ENCODE assay signal across 16 cellular contexts in the genomic region with DNA sequence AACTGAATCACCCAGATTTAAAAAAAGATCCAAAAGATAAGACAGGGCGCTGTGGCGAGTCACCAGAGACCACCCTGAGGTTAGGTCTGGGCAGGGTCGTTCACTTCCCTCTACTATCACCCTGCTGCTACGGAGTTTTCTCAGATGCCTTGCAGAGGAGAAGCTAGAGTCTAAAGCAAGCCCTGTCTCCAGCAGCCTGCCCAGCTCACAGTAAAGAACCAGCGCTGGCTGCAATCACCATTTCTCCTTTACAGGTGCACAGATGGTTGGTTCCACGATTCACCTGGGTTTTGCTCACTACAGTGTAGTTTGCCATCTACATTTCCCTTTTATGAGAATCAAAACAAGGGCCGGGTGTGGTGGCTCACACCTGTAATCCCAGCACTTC.
DNase-seq lines count a peak whose midpoint lies in the region; ATAC-seq and TF ChIP-seq lines count a peak whose summit lies in the region.
"Had no signal": no experiment of that assay in that cellular context is flagged by ENCODE, and none has a peak within 500 bp of the region (broad histone marks: within the 10 kb centered on the region; RNA-seq: fewer than 3 reads in every experiment).

No MANE protein-coding gene starts in this region.

- no peak overlapping the region for H3K4me2 ChIP-seq in neuronal stem cell (ENCODE audit: insufficient read depth, low read length, poor library complexity, severe bottlenecking)
- H3K4me2 ChIP-seq: KMS-11 had no signal

- no peak overlapping the region for H3K4ac ChIP-seq in neuronal stem cell (ENCODE audit: low read length)

- H3K27ac ChIP-seq in right cardiac atrium (ENCODE audit: low read length), result no peak overlapping the region
- peak overlapping the region; percentile 97 for H3K27ac ChIP-seq in neuronal stem cell (replicated peaks; ENCODE audit: low read length)
- no peak overlapping the region for H3K27ac ChIP-seq in brain microvascular endothelial cell
- H3K27ac ChIP-seq: KMS-11 had no signal

- H3K4me1 ChIP-seq in right cardiac atrium (ENCODE audit: control insufficient read depth, insufficient read depth, low read length), result no peaks in the 10 kb centered on the region
- H3K4me1 ChIP-seq in neuronal stem cell (ENCODE audit: control insufficient read depth in 2 of 2, insufficient read depth in 1 of 2, low read depth in 1 of 2, low read length in 2 of 2), result peaks cover 32 to 33% of the 10 kb centered on the region in 2 donors
- H3K4me1 ChIP-seq: Caco-2 had no signal

- no peak for TF ChIP-seq CTCF in brain microvascular endothelial cell (IDR thresholded peaks at IDR 0.05; ENCODE audit: low read depth, low read length, missing control alignments)

- no peaks in the 10 kb centered on the region for H3K79me1 ChIP-seq in neuronal stem cell (ENCODE audit: low read depth, low read length)

- H2BK120ac ChIP-seq in neuronal stem cell (ENCODE audit: low read depth, low read length), result peak overlapping the region; percentile 3

- H3K9me3 ChIP-seq in right cardiac atrium (ENCODE audit: control insufficient read depth, low read length) (no peaks in the 10 kb centered on the region), neuronal stem cell (replicated peaks in 1 of 2; ENCODE audit: control insufficient read depth in 2 of 2, insufficient read depth in 1 of 2, low read depth in 1 of 2, low read length in 2 of 2) (no peaks in the 10 kb centered on the region)
- H3K9me3 ChIP-seq: Caco-2 had no signal

- H3K36me3 ChIP-seq in neuronal stem cell (replicated peaks in 1 of 2; ENCODE audit: control insufficient read depth in 2 of 2, insufficient read depth in 2 of 2, low read length in 2 of 2) (no peaks in the 10 kb centered on the region), brain microvascular endothelial cell (replicated peaks) (no peaks in the 10 kb centered on the region)

- no peak overlapping the region for H4K91ac ChIP-seq in neuronal stem cell (ENCODE audit: low read depth, low read length, poor library complexity)

- no peaks in the 10 kb centered on the region for H3K27me3 ChIP-seq in right cardiac atrium (ENCODE audit: control insufficient read depth, insufficient read depth)
- no peaks in the 10 kb centered on the region for H3K27me3 ChIP-seq in neuronal stem cell (ENCODE audit: control insufficient read depth in 3 of 3, insufficient read depth in 3 of 3, low read depth in 1 of 3, low read length in 3 of 3)
- peaks cover 1% of the 10 kb centered on the region for H3K27me3 ChIP-seq in brain microvascular endothelial cell (replicated peaks)

- no peak overlapping the region for H2BK12ac ChIP-seq in neuronal stem cell (ENCODE audit: low read length)

- H3K18ac ChIP-seq in neuronal stem cell (ENCODE audit: low read length), result peak overlapping the region; percentile 94

- H2AFZ ChIP-seq in neuronal stem cell (ENCODE audit: low read length), result no peak overlapping the region

- H3K4me3 ChIP-seq in right cardiac atrium (ENCODE audit: low read length) (no peak overlapping the region), neuronal stem cell (ENCODE audit: low read length in 2 of 2) (no peak overlapping the region), brain microvascular endothelial cell (ENCODE audit: low read depth, low read length) (no peak overlapping the region)
- H3K4me3 ChIP-seq: GM12878 had no signal

- WGBS in right cardiac atrium, result 64% methylated on average over 7 of the region's 7 CpGs
- WGBS in neuronal stem cell (ENCODE audit: extremely low coverage in 2 of 2, insufficient read length in 2 of 2, insufficient replicate concordance in 1 of 2), 2 donors, result no CpG with 5 or more reads among the region's 7 CpGs

- intact Hi-C loops in Right ventricle myocardium superior (cut with DNase I), result no loop called here
- intact Hi-C loops in right cardiac atrium (cut with DNase I), result no loop called here

- in situ Hi-C loops in brain microvascular endothelial cell (cut with HindIII; ENCODE audit: low pct_ligation_motif_present, low sequenced_read_pairs), result no loop called here

- no peak overlapping the region for H3K23ac ChIP-seq in neuronal stem cell (ENCODE audit: low read depth, low read length, poor library complexity)

- H2BK15ac ChIP-seq in neuronal stem cell (ENCODE audit: low read length), result peak overlapping the region; percentile 31

- peak overlapping the region; percentile 36 for H2AK5ac ChIP-seq in neuronal stem cell (ENCODE audit: low read depth, low read length)

- no peak overlapping the region for H4K8ac ChIP-seq in neuronal stem cell (ENCODE audit: low read depth, low read length)

- no peak for ATAC-seq in Right ventricle myocardium superior (ENCODE audit: poor library complexity)
- no peak for ATAC-seq in right cardiac atrium
- ATAC-seq in esophagus mucosa, result peak; percentile 11
- no peak for ATAC-seq in HG03457 (IDR thresholded peaks at IDR 0.05; ENCODE audit: unreplicated experiment)
- ATAC-seq: GM12878 had no signal

- DNase-seq in Right ventricle myocardium superior, result peak; percentile 13
- DNase-seq in right cardiac atrium, result no peak
- peak; percentile 57 for DNase-seq in NCI-H69 (lab: John Stamatoyannopoulos, UW)
- DNase-seq in neuronal stem cell (ENCODE audit: low spot score), result no peak
- no peak for DNase-seq in NCI-H1694 (lab: John Stamatoyannopoulos, UW)
- no peak for DNase-seq in brain microvascular endothelial cell
- DNase-seq: C1 segment of cervical spinal cord; Caco-2; CD4-positive, CD25-positive, alpha-beta regulatory T cell; DMS79 treated with DMSO at 0.1 percent for 48 hours; GOT3; H7 had no signal

- no peak overlapping the region for H3K9ac ChIP-seq in neuronal stem cell (ENCODE audit: low read depth, low read length, poor library complexity)
- H3K9ac ChIP-seq: KMS-11 had no signal

- H2BK5ac ChIP-seq in neuronal stem cell (ENCODE audit: low read length), result peak overlapping the region; percentile 27

- H3K14ac ChIP-seq in neuronal stem cell (ENCODE audit: low read length), result no peak overlapping the region

Comparison
In these comparisons a context has a peak if more than half of its experiments do, and no peak if none do; other contexts are left out.
1. DNase-seq: peak in Right ventricle myocardium superior (single experiment) and NCI-H69 (single experiment); none in right cardiac atrium (0 of 3), neuronal stem cell (single experiment), NCI-H1694 (single experiment) and brain microvascular endothelial cell (single experiment).